ENCODE assay signal across 8 cellular contexts in genomic region chr4:127963633-127964398, GRCh38. TPM values are rescaled to one million over a fixed set of nuclear protein-coding genes. Genes with fewer than 3 reads are reported as not detected.
DNase-seq lines count a peak whose midpoint lies in the region; ATAC-seq, FAIRE-seq and TF ChIP-seq lines count a peak whose summit lies in the region.
"Not testable (repeated sequence)": the region's sequence is repeated elsewhere in the genome, so short reads cannot be mapped to it uniquely, and the experiment has no call there.

No MANE protein-coding gene starts in this region.

- H3K9me2 ChIP-seq in Loucy (replicated peaks; ENCODE audit: low read depth, low read length): not testable (repeated sequence)

- not testable (repeated sequence) for H2AFZ ChIP-seq in Loucy (ENCODE audit: low read length)

- not testable (repeated sequence) for H3K9me3 Mint-ChIP-seq in Calu3 (ENCODE audit: low read depth, unreplicated experiment); endothelial cell (ENCODE audit: unreplicated experiment)

- H3K4me3 Mint-ChIP-seq in Calu3 (ENCODE audit: low read depth, unreplicated experiment) (peak overlapping the region; percentile 95), endothelial cell (ENCODE audit: unreplicated experiment) (peak overlapping the region; percentile 91)

- H3K36me3 ChIP-seq in Loucy (ENCODE audit: insufficient read depth, low read length); adipocyte (ENCODE audit: control insufficient read depth, insufficient read depth, low read length, severe bottlenecking); pancreas; tibial artery: not testable (repeated sequence)

- peaks cover 20% of the 10 kb centered on the region for H3K4me1 ChIP-seq in Loucy (ENCODE audit: insufficient read depth, low read length, poor library complexity, severe bottlenecking)
- not testable (repeated sequence) for H3K4me1 ChIP-seq in adipocyte (ENCODE audit: control insufficient read depth, insufficient read depth, low read length); pancreas
- H3K4me1 ChIP-seq in tibial artery: peaks cover 0 to 20% (median 8%) of the 10 kb centered on the region in 4 donors

- peaks cover 63% of the 10 kb centered on the region for H3K79me2 ChIP-seq in Loucy (ENCODE audit: insufficient read depth, low read length)

- H3F3A ChIP-seq in Loucy (ENCODE audit: low read depth): not testable (repeated sequence)

- not testable (repeated sequence) for H3K4me1 Mint-ChIP-seq in Calu3 (ENCODE audit: low read depth, unreplicated experiment)
- peaks cover 14% of the 10 kb centered on the region for H3K4me1 Mint-ChIP-seq in endothelial cell (ENCODE audit: unreplicated experiment)

- CTCF ChIA-PET in Calu3 (lab: Charles Lee): not testable (repeated sequence)

- H4K20me1 ChIP-seq in Loucy (ENCODE audit: insufficient read depth, low read length, poor library complexity, severe bottlenecking): peaks cover 31% of the 10 kb centered on the region

- intact Hi-C loops in Calu3 (cut with micrococcal nuclease; ENCODE audit: unreplicated experiment) (loop anchor here (10.0 kb wide), 1 partner anchor 101 kb away; the partner anchor contains the start of gene LARP1B), tibial artery (cut with DNase I; ENCODE audit: low total_unique reads) (loop anchor here (10.0 kb wide), 1 partner anchor 179 kb away; the partner anchor contains the start of gene HSPA4L)
- intact Hi-C loops in pancreas (cut with DNase I): not testable (repeated sequence)

- TF ChIP-seq CTCF in Calu3 (IDR thresholded peaks at IDR 0.05; ENCODE audit: unreplicated experiment); Loucy (conservative IDR thresholded peaks at IDR 0.05; ENCODE audit: low read length); WI38 (IDR thresholded peaks at IDR 0.05; ENCODE audit: low read depth, low read length); endothelial cell (IDR thresholded peaks at IDR 0.05; ENCODE audit: unreplicated experiment); pancreas (IDR thresholded peaks at IDR 0.05); tibial artery (IDR thresholded peaks at IDR 0.05): not testable (repeated sequence)

- not testable (repeated sequence) for BruUV-seq in Calu3 (replicated peaks; lab: Mats Ljungman, UMichigan)

- DNase-seq in Calu3 (peak; percentile 3), endothelial cell (ENCODE audit: low spot score) (peak; percentile 6), left kidney (ENCODE audit: low read depth, low spot score) (peak; percentile 5), pancreas (peak in 3 of 6 donors; percentile 25 to 63 (median 30))
- not testable (repeated sequence) for DNase-seq in adipocyte (ENCODE audit: low read depth); tibial artery

- not testable (repeated sequence) for FAIRE-seq in pancreas (lab: Jason Lieb, UNC)

- H3K36me3 Mint-ChIP-seq in Calu3 (ENCODE audit: insufficient read depth, unreplicated experiment) (peaks cover 31% of the 10 kb centered on the region), endothelial cell (ENCODE audit: low read depth, unreplicated experiment) (peaks cover 16% of the 10 kb centered on the region)

- not testable (repeated sequence) for H3K27ac Mint-ChIP-seq in Calu3 (ENCODE audit: unreplicated experiment); endothelial cell (ENCODE audit: unreplicated experiment)

- ATAC-seq in pancreas: not testable (repeated sequence)

- H3K27me3 ChIP-seq in Loucy (ENCODE audit: insufficient read depth, low read length, poor library complexity, severe bottlenecking); adipocyte (replicated peaks; ENCODE audit: control insufficient read depth, insufficient read depth, low read length); pancreas; tibial artery: not testable (repeated sequence)

- H3K4me2 ChIP-seq in Loucy (ENCODE audit: low read depth, low read length, poor library complexity, severe bottlenecking): peak overlapping the region; percentile 47

- peak overlapping the region; percentile 83 for H3K9ac ChIP-seq in Loucy (ENCODE audit: low read depth, low read length, poor library complexity, severe bottlenecking)
- H3K9ac ChIP-seq in adipocyte (ENCODE audit: low read length): not testable (repeated sequence)

- not testable (repeated sequence) for H3K9me3 ChIP-seq in Loucy (ENCODE audit: insufficient read depth, low read depth, low read length); adipocyte (ENCODE audit: control insufficient read depth, low read length); pancreas; tibial artery

- peak overlapping the region; percentile 96 for H3K4me3 ChIP-seq in Loucy (ENCODE audit: low read length, poor library complexity, severe bottlenecking)
- H3K4me3 ChIP-seq in WI38 (ENCODE audit: low read depth, low read length): peak overlapping the region; percentile 97
- H3K4me3 ChIP-seq in adipocyte (ENCODE audit: low read length): peak overlapping the region; percentile 100
- H3K4me3 ChIP-seq in pancreas: peak overlapping the region; percentile 87 to 95 (median 90)
- H3K4me3 ChIP-seq in tibial artery: peak overlapping the region; percentile 59 to 90

- H3K27ac ChIP-seq in pancreas (peak overlapping the region; percentile 92 to 97 (median 94)), tibial artery (peak overlapping the region; percentile 94 to 98)

- 32 to 57% methylated on average over 19 to 33 of the region's 35 CpGs for WGBS in pancreas, 2 donors

- H3K27me3 Mint-ChIP-seq in Calu3 (ENCODE audit: unreplicated experiment): not testable (repeated sequence)
- H3K27me3 Mint-ChIP-seq in endothelial cell (ENCODE audit: unreplicated experiment): peaks cover 15% of the 10 kb centered on the region

RNA-seq across cellular contexts. Expression of gene MFSD8, which starts 1.2 kb away (rescaled TPM):
- total RNA-seq in Calu3 (2022): 17.1 and 25.4 TPM in 2 replicates
- 25.2 TPM for total RNA-seq in endothelial cell (ENCODE audit: unreplicated experiment)
- 10 to 100 TPM; 10.8 to 15.8 (median 13.1) TPM for total RNA-seq in pancreas
- polyA plus RNA-seq in pancreas: 10 to 100 TPM; 13.5 to 18.4 TPM

RNA-seq across cellular contexts. Expression of gene ABHD18, which starts 1.4 kb away (rescaled TPM):
- total RNA-seq in Calu3 (2022) (7.3 and 8.5 TPM in 2 replicates), endothelial cell (ENCODE audit: unreplicated experiment) (12.4 TPM), pancreas (1 to 10 TPM; 5.6 to 9.3 (median 8.8) TPM)
- polyA plus RNA-seq in pancreas: 1 to 10 TPM; 4.0 to 7.7 TPM
